ENCODE assay signal across 22 cellular contexts in the genomic region with DNA sequence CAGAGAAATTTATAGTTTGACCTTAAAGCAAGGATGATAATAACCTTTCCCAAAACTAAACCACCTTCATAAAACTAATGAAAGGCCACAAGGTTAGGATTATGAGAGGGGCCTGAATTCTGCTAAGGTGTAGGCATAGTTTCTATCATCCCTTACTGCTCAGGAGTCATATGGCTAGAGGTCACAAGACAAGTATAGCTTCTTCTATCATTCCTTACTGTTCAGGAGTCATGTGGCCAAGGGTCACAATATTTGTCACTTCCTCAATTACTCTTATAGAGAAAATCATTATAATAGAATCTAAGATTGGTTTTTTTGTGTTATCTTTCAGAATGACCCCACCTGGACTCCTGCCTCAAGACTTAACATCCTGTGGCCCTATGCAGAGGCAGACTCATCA.
"Had no signal": no experiment of that assay in that cellular context is flagged by ENCODE, and none has a peak within 500 bp of the region (broad histone marks: within the 10 kb centered on the region; RNA-seq: fewer than 3 reads in every experiment).

No MANE protein-coding gene starts in this region.

- H3K27ac ChIP-seq: coronary artery, dorsolateral prefrontal cortex, heart left ventricle, pancreas, stomach, thoracic aorta, transverse colon had no signal

- H3K27me3 Mint-ChIP-seq: naive thymus-derived CD8-positive, alpha-beta T cell; progenitor cell of endocrine pancreas had no signal

- H3K4me3 ChIP-seq: coronary artery, dorsolateral prefrontal cortex, heart left ventricle, pancreas, smooth muscle cell, stomach, thoracic aorta, transverse colon had no signal

- H3K27me3 ChIP-seq: dorsolateral prefrontal cortex, heart left ventricle, pancreas, stomach, transverse colon had no signal

- ATAC-seq: heart left ventricle; naive thymus-derived CD8-positive, alpha-beta T cell; pancreas; right cardiac atrium had no signal

- H3K4me2 ChIP-seq: smooth muscle cell had no signal

- FAIRE-seq: frontal cortex, islet of Langerhans, pancreas, urothelium cell line had no signal

- H3K27ac Mint-ChIP-seq: progenitor cell of endocrine pancreas had no signal

- DNase-seq: dorsolateral prefrontal cortex; effector CD8-positive, alpha-beta T cell; heart left ventricle; hypothalamus; kidney glomerular epithelial cell; naive thymus-derived CD8-positive, alpha-beta T cell; occipital lobe; pancreas; right cardiac atrium; stimulated activated CD4-positive, alpha-beta T cell treated with anti-CD3 and anti-CD28 coated beads, Interleukin-4, amount 100 ng/mL, for 1 hour; stimulated activated CD8-positive, alpha-beta memory T cell treated with anti-CD3 and anti-CD28 coated beads, Interleukin-4, amount 100 ng/mL, for 48 hours; stimulated activated naive CD4-positive, alpha-beta T cell; stomach; substantia nigra; transverse colon had no signal

- H3K9me3 ChIP-seq: pancreas, stomach, thoracic aorta, transverse colon had no signal

- H3K36me3 ChIP-seq: heart left ventricle, pancreas, stomach, thoracic aorta, transverse colon had no signal
